14 cellular contexts compared by ENCODE assay signal in the genomic region with DNA sequence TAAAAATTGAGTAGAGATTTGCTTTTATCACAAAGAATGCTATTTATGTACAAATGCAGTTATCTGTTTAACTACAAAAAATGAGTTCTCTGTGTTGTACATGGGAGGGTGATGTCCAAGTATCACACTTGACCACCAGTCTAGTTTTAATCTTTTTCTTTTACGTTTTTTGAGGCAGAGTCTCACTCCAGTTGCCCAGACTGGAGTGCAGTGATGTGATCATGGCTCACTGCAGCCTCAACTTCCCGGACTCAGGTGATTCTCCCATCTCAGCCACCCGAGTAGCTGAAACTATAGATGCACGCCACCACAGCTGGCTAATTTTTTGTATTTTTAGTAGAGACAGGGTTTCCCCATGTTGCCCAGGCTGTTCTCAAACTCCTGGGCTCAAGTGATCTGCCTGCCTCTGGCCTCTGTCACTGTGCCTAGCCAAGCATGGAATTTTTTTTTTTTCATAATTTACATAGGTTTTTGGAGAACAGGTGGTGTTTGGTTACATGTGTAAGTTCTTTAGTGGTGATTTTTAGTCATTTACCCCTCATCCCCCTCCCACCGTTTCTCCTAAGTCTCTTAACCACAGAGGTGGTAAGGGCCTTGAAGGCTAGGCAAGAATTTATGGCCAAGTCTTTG. TPM values are rescaled to one million over a fixed set of nuclear protein-coding genes. Genes with fewer than 3 reads are reported as not detected.
DNase-seq lines count a peak whose midpoint lies in the region; ATAC-seq, FAIRE-seq and TF ChIP-seq lines count a peak whose summit lies in the region.
"Had no signal": no experiment of that assay in that cellular context is flagged by ENCODE, and none has a peak within 500 bp of the region (broad histone marks: within the 10 kb centered on the region; RNA-seq: fewer than 3 reads in every experiment).

No MANE protein-coding gene starts in this region.

- no peaks in the 10 kb centered on the region for H3K27me3 Mint-ChIP-seq in chondrocyte (ENCODE audit: low read depth)
- H3K27me3 Mint-ChIP-seq: effector memory CD8-positive, alpha-beta T cell; type B pancreatic cell had no signal

- H3K4me1 Mint-ChIP-seq in chondrocyte (ENCODE audit: low read depth), result peaks cover 16% of the 10 kb centered on the region

- no peaks in the 10 kb centered on the region for H3K36me3 ChIP-seq in HepG2 (replicated peaks in 1 of 2; ENCODE audit: control insufficient read depth in 1 of 2, insufficient read depth in 2 of 2, low read length in 2 of 2)

- no peaks in the 10 kb centered on the region for H3K36me3 Mint-ChIP-seq in chondrocyte (ENCODE audit: low read depth)

- no peak overlapping the region for H3K27ac Mint-ChIP-seq in chondrocyte (ENCODE audit: unreplicated experiment)
- H3K27ac Mint-ChIP-seq: effector memory CD8-positive, alpha-beta T cell; type B pancreatic cell had no signal

- ATAC-seq in GM19452 (IDR thresholded peaks at IDR 0.05; ENCODE audit: unreplicated experiment), result peak; percentile 88
- ATAC-seq in HG02852 (IDR thresholded peaks at IDR 0.05; ENCODE audit: unreplicated experiment), result peak; percentile 74
- ATAC-seq in HG03469 (IDR thresholded peaks at IDR 0.05; ENCODE audit: unreplicated experiment), result peak; percentile 61
- ATAC-seq in HepG2, result no peak
- ATAC-seq in Right ventricle myocardium superior (ENCODE audit: poor library complexity), result no peak
- ATAC-seq: effector memory CD8-positive, alpha-beta T cell had no signal

- in situ Hi-C loops in HepG2 (cut with HindIII; ENCODE audit: extremely low pct_ligation_motif_present, low pct_unique_long_range_greater_than_20kb), result no loop called here

- FAIRE-seq in GM12892 (lab: Jason Lieb, UNC), result peak; percentile 73
- FAIRE-seq in HepG2 (lab: Jason Lieb, UNC), result no peak

- H3K9me3 ChIP-seq in HepG2 (ENCODE audit: low read length), result no peaks in the 10 kb centered on the region

- H2AFZ ChIP-seq in HepG2 (ENCODE audit: low read length), result no peak overlapping the region

- TF ChIP-seq CTCF in HepG2 (CRISPR knock-in tag; IDR thresholded peaks at IDR 0.05) (no peak), chondrocyte (IDR thresholded peaks at IDR 0.05) (no peak)

- no peaks in the 10 kb centered on the region for H3K27me3 ChIP-seq in HepG2 (ENCODE audit: control insufficient read depth in 1 of 2, insufficient read depth in 2 of 2, low read length in 2 of 2)

- 99% methylated on average over 5 of the region's 5 CpGs for WGBS in HepG2 (ENCODE audit: low lambda C conversion rate)

- no peak for TF ChIP-seq POLR2A in GM12892 (IDR thresholded peaks at IDR 0.05; ENCODE audit: low read depth, low read length)
- no peak for TF ChIP-seq POLR2A in HepG2 (IDR thresholded peaks at IDR 0.05; ENCODE audit: insufficient read depth in 1 of 2, low read depth in 2 of 2, low read length in 2 of 2)

- no TSS peak for BruUV-seq in HepG2 (replicated peaks; lab: Mats Ljungman, UMichigan)

- no peak overlapping the region for H3K4me3 Mint-ChIP-seq in chondrocyte (ENCODE audit: unreplicated experiment)
- H3K4me3 Mint-ChIP-seq: effector memory CD8-positive, alpha-beta T cell; type B pancreatic cell had no signal

- H3K4me2 ChIP-seq in HepG2 (ENCODE audit: low read depth, low read length), result no peak overlapping the region

- H3K79me2 ChIP-seq in HepG2 (ENCODE audit: insufficient read depth, low read length), result no peaks in the 10 kb centered on the region

- TF ChIP-seq EP300 in HepG2 (IDR thresholded peaks at IDR 0.05; ENCODE audit: low read depth in 2 of 2, low read length in 2 of 2) (no peak), HepG2 (CRISPR knock-in tag; IDR thresholded peaks at IDR 0.05; ENCODE audit: borderline replicate concordance) (no peak)

- DNase-seq in GM12892 (ENCODE audit: insufficient read length), result no peak
- no peak for DNase-seq in HepG2 (ENCODE audit: low spot score)
- no peak for DNase-seq in NCI-H2029 treated with DMSO at 0.1 percent for 48 hours (lab: John Stamatoyannopoulos, UW)
- DNase-seq in chondrocyte (ENCODE audit: low spot score), result no peak
- DNase-seq in Right ventricle myocardium superior, result no peak
- DNase-seq: amygdala; effector memory CD8-positive, alpha-beta T cell; MV-4-11; T-helper 2 cell had no signal

- H4K20me1 ChIP-seq in HepG2 (ENCODE audit: insufficient read depth, low read length), result no peaks in the 10 kb centered on the region

- H3K9me3 Mint-ChIP-seq in chondrocyte (ENCODE audit: low read depth), result no peaks in the 10 kb centered on the region
- H3K9me3 Mint-ChIP-seq: effector memory CD8-positive, alpha-beta T cell; type B pancreatic cell had no signal

- CTCF ChIA-PET in HepG2 (lab: Yijun Ruan, JAX; ENCODE audit: low intra/inter-chr PET ratio, low total read pairs), result no interaction called here

- H3K27ac ChIP-seq in HepG2 (ENCODE audit: extremely low read length, insufficient read depth, low read length), result no peak overlapping the region
- H3K27ac ChIP-seq: HL-60 had no signal

- no peak for TF ChIP-seq RAD21 in HepG2 (CRISPR knock-in tag; IDR thresholded peaks at IDR 0.05)

- POLR2A ChIA-PET in HepG2 (lab: Yijun Ruan, JAX), result no interaction called here

- H3K4me3 ChIP-seq in HepG2 (replicated peaks in 1 of 3; ENCODE audit: insufficient read depth in 1 of 3, low read depth in 2 of 3, low read length in 3 of 3), result no peak overlapping the region

- intact Hi-C loops in HepG2 (cut with micrococcal nuclease; ENCODE audit: unreplicated experiment), result no loop called here
- intact Hi-C loops in Right ventricle myocardium superior (cut with DNase I), result no loop called here

- no peak overlapping the region for H3K9ac ChIP-seq in HepG2 (ENCODE audit: insufficient read depth, low read depth, low read length)

- H3K4me1 ChIP-seq in HepG2 (ENCODE audit: insufficient read depth, low read length), result no peaks in the 10 kb centered on the region

TF ChIP-seq in HepG2, 621 proteins besides CTCF, POLR2A, EP300 and RAD21 (continues in another document):
- TF ChIP-seq HMGXB4 (CRISPR knock-in tag; IDR thresholded peaks at IDR 0.05; ENCODE audit: borderline replicate concordance in 1 of 2, low read depth in 1 of 2) (no peak), YY1 (IDR thresholded peaks at IDR 0.05; ENCODE audit: insufficient read depth, insufficient replicate concordance, low read depth, low read length) (no peak), HMG20B (CRISPR knock-in tag; conservative IDR thresholded peaks at IDR 0.05) (no peak)
- TF ChIP-seq, protein P1, sequence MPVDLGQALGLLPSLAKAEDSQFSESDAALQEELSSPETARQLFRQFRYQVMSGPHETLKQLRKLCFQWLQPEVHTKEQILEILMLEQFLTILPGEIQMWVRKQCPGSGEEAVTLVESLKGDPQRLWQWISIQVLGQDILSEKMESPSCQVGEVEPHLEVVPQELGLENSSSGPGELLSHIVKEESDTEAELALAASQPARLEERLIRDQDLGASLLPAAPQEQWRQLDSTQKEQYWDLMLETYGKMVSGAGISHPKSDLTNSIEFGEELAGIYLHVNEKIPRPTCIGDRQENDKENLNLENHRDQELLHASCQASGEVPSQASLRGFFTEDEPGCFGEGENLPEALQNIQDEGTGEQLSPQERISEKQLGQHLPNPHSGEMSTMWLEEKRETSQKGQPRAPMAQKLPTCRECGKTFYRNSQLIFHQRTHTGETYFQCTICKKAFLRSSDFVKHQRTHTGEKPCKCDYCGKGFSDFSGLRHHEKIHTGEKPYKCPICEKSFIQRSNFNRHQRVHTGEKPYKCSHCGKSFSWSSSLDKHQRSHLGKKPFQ (CRISPR knock-in tag; IDR thresholded peaks at IDR 0.05; ENCODE audit: insufficient replicate concordance), result no peak

RNA-seq across cellular contexts. Expression of gene RPA4, which starts 47.9 kb away (rescaled TPM):
- 0.17 TPM for polyA plus RNA-seq in GM12892 (2012; ENCODE audit: missing spikeins)
- 0.38 TPM in 1 of 2 replicates, not detected in the other for total RNA-seq in HepG2 (2016; rRNA removed; fragmentation: Illumina TruSeq; extraction: Trizol)
- not detected in 2 replicates for total RNA-seq in HepG2 (2016; cell fraction: cytosol; rRNA removed; fragmentation: Illumina TruSeq; extraction: Trizol; ENCODE audit: low read depth)
- 0.26 TPM in 1 of 2 replicates, not detected in the other for total RNA-seq in HepG2 (2016; cell fraction: insoluble cytoplasmic fraction; rRNA removed; fragmentation: Illumina TruSeq; extraction: Trizol)
- total RNA-seq in HepG2 (2016; cell fraction: membrane; rRNA removed; fragmentation: Illumina TruSeq; extraction: Trizol), result not detected in 2 replicates
- 1.7 and 2.2 TPM in 2 replicates for total RNA-seq in HepG2 (2016; cell fraction: nucleus; rRNA removed; fragmentation: Illumina TruSeq; extraction: Trizol)
- 0.08 TPM in 1 of 2 replicates, not detected in the other for polyA plus RNA-seq in HepG2 (2011; rRNA removed)
- 0.04 TPM in 1 of 2 replicates, not detected in the other for polyA plus RNA-seq in HepG2 (2011; cell fraction: cytosol; rRNA removed)
- 0.26 and 0.32 TPM in 2 replicates for polyA plus RNA-seq in HepG2 (2011; cell fraction: nucleus; rRNA removed)
- polyA plus RNA-seq in HepG2 (2012), result not detected in 2 replicates
- polyA plus RNA-seq in HepG2 (2016; cell fraction: cytosol; fragmentation: Illumina TruSeq; extraction: Trizol; ENCODE audit: low read depth), result not detected in 2 replicates
- not detected in 2 replicates for polyA plus RNA-seq in HepG2 (2016; cell fraction: insoluble cytoplasmic fraction; fragmentation: Illumina TruSeq; extraction: Trizol; ENCODE audit: low read depth)
- polyA plus RNA-seq in HepG2 (2016; cell fraction: membrane; fragmentation: Illumina TruSeq; extraction: Trizol; ENCODE audit: low read depth), result not detected in 2 replicates
- polyA plus RNA-seq in HepG2 (2016; cell fraction: nucleus; fragmentation: Illumina TruSeq; extraction: Trizol; ENCODE audit: insufficient read depth, low read depth), result not detected in 2 replicates
- 1.1 and 5.0 TPM in 2 replicates for polyA minus RNA-seq in HepG2 (2011; rRNA and poly(A)+ RNA removed; ENCODE audit: low replicate concordance)
- polyA minus RNA-seq in HepG2 (2011; cell fraction: cytosol; rRNA and poly(A)+ RNA removed), result not detected in 2 replicates
- polyA minus RNA-seq in HepG2 (2011; cell fraction: nucleus; rRNA and poly(A)+ RNA removed), result 4.5 and 5.0 TPM in 2 replicates
- total RNA-seq in chondrocyte, result 0.12 to 0.34 TPM (median 0.28 TPM) in 3 replicates
- not detected for total RNA-seq in Right ventricle myocardium superior

Comparison
In these comparisons a context has a peak if more than half of its experiments do, and no peak if none do; other contexts are left out.
1. ATAC-seq: peak in GM19452 (single experiment), HG02852 (single experiment) and HG03469 (single experiment); none in HepG2 (single experiment) and Right ventricle myocardium superior (single experiment).